19 cellular contexts compared by ENCODE assay signal in the genomic region with DNA sequence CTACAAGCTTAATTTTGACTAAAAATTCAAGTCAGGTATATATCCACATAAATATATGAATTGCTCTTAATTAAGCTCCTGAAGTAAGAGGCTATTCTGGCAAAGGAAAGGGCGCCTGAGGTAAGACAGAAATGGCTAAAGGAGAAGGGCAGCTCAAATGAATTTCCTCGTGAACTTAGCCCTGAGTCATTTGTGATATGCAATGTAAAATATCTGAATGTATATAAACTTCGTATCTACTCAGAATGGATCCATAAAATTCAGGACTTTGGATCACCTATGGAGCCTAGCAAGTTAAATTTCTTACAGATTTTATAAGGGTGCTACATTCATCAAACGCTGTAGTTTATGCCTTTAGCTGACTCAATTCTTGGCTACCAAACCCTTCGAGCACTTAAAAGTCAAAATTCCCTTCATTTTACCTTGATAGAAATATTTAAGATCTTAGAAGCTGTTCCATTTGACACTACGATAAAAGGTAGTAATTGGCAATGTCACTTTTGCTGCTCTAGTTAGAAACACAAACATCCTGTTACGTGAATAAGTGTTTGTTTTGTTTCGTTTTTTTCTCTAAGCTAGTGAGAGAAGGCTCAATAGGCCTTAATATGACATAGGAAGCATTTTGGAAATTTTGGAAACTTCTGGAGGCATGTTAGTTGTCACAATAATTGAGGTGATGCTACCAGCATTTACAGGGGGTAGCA.
"Had no signal": no experiment of that assay in that cellular context is flagged by ENCODE, and none has a peak within 500 bp of the region (broad histone marks: within the 10 kb centered on the region; RNA-seq: fewer than 3 reads in every experiment).

No MANE protein-coding gene starts in this region.

- H3K9me3 ChIP-seq: breast epithelium, esophagus squamous epithelium, lower lobe of right lung, neutrophil, right atrium auricular region had no signal

- ATAC-seq: activated CD4-positive, alpha-beta T cell treated with anti-CD3 and anti-CD28 coated beads for 36 hours; naive thymus-derived CD8-positive, alpha-beta T cell had no signal

- H3K4me2 ChIP-seq: smooth muscle cell had no signal

- H3K36me3 Mint-ChIP-seq: naive thymus-derived CD8-positive, alpha-beta T cell had no signal

- H3K4me3 Mint-ChIP-seq: activated CD4-positive, alpha-beta memory T cell treated with anti-CD3 and anti-CD28 coated beads, Interleukin-2, amount 10 ng/mL, durations not matched to agents 7 days and 5 days; activated CD4-positive, alpha-beta T cell treated with anti-CD3 and anti-CD28 coated beads for 36 hours; activated naive CD8-positive, alpha-beta T cell; naive thymus-derived CD8-positive, alpha-beta T cell; type B pancreatic cell had no signal

- H3K27me3 Mint-ChIP-seq: activated CD4-positive, alpha-beta memory T cell treated with anti-CD3 and anti-CD28 coated beads, Interleukin-2, amount 10 ng/mL, durations not matched to agents 7 days and 5 days; activated CD4-positive, alpha-beta T cell treated with anti-CD3 and anti-CD28 coated beads for 36 hours; activated naive CD8-positive, alpha-beta T cell; type B pancreatic cell had no signal

- H3K36me3 ChIP-seq: breast epithelium, esophagus squamous epithelium, lower lobe of right lung, neutrophil, right atrium auricular region had no signal

- H3K27ac Mint-ChIP-seq: activated CD4-positive, alpha-beta memory T cell treated with anti-CD3 and anti-CD28 coated beads, Interleukin-2, amount 10 ng/mL, durations not matched to agents 7 days and 5 days; activated CD4-positive, alpha-beta T cell treated with anti-CD3 and anti-CD28 coated beads for 36 hours; activated naive CD8-positive, alpha-beta T cell; naive thymus-derived CD8-positive, alpha-beta T cell; type B pancreatic cell had no signal

- H3K4me1 Mint-ChIP-seq: activated CD4-positive, alpha-beta memory T cell treated with anti-CD3 and anti-CD28 coated beads, Interleukin-2, amount 10 ng/mL, durations not matched to agents 7 days and 5 days; activated CD4-positive, alpha-beta T cell treated with anti-CD3 and anti-CD28 coated beads for 36 hours; naive thymus-derived CD8-positive, alpha-beta T cell had no signal

- H3K4me3 ChIP-seq: breast epithelium, esophagus squamous epithelium, lower lobe of right lung, right atrium auricular region, smooth muscle cell had no signal

- H3K4me1 ChIP-seq: breast epithelium, esophagus squamous epithelium, lower lobe of right lung, right atrium auricular region had no signal

- H3K27me3 ChIP-seq: breast epithelium, esophagus squamous epithelium, neutrophil, right atrium auricular region had no signal

- H3K27ac ChIP-seq: breast epithelium, esophagus squamous epithelium, lower lobe of right lung, neutrophil, right atrium auricular region had no signal

- DNase-seq: activated CD4-positive, alpha-beta memory T cell treated with anti-CD3 and anti-CD28 coated beads, Interleukin-2, amount 10 ng/mL, durations not matched to agents 7 days and 5 days; activated CD4-positive, alpha-beta T cell treated with anti-CD3 and anti-CD28 coated beads for 36 hours; activated gamma-delta T cell; activated T-cell treated with anti-CD3 and anti-CD28 coated beads, Interleukin-2, amount 50 U/mL, for 48 hours; anterior cingulate cortex; esophagus squamous epithelium; foreskin fibroblast; glutamatergic neuron; lower lobe of right lung; naive thymus-derived CD8-positive, alpha-beta T cell; stimulated activated naive CD4-positive, alpha-beta T cell; substantia nigra; T-helper 9 cell had no signal
